Comparison of ENCODE assay signal across 1 cellular context in genomic region chr3:52555056-52555455, GRCh38.
TF ChIP-seq lines count a peak whose summit lies in the region.

No MANE protein-coding gene starts in this region.

TF ChIP-seq in endothelial cell of umbilical vein, 7 proteins besides CTCF, POLR2A, EP300 and RAD21 (continued from another document):
- TF ChIP-seq FOS (IDR thresholded peaks at IDR 0.05; ENCODE audit: borderline replicate concordance, insufficient read depth, low read length) (no peak), GATA2 (IDR thresholded peaks at IDR 0.05; ENCODE audit: insufficient read depth, insufficient read length, low read depth, low read length) (no peak), MYC (IDR thresholded peaks at IDR 0.05; ENCODE audit: low read depth, low read length) (no peak), EZH2 (IDR thresholded peaks at IDR 0.05; ENCODE audit: borderline replicate concordance, low read depth, low read length, severe bottlenecking) (no peak), JUN (IDR thresholded peaks at IDR 0.05; ENCODE audit: borderline replicate concordance, insufficient read depth, insufficient read length, low read depth) (no peak), POLR2AphosphoS5 (IDR thresholded peaks at IDR 0.05; ENCODE audit: insufficient read depth, low read depth, low read length) (no peak)
TF ChIP-seq in endothelial cell of umbilical vein: peak in this region for 0.
